In genomic region chr1:158039380-158039779, GRCh38 we compare ENCODE assay signal across 25 cellular contexts. TPM values are rescaled to one million over a fixed set of nuclear protein-coding genes. Genes with fewer than 3 reads are reported as not detected.
A peak's percentile ranks its signal among the peaks of the same experiment; 100 is the strongest.
DNase-seq lines count a peak whose midpoint lies in the region; ATAC-seq, FAIRE-seq and TF ChIP-seq lines count a peak whose summit lies in the region.
"Had no signal": no experiment of that assay in that cellular context is flagged by ENCODE, and none has a peak within 500 bp of the region (broad histone marks: within the 10 kb centered on the region; RNA-seq: fewer than 3 reads in every experiment).

No MANE protein-coding gene starts in this region.

- POLR2A ChIA-PET in H1 (lab: Charles Lee; ENCODE audit: partially characterized antibody), result interaction anchor here (0.8 to 1.5 kb wide), 5 partner anchors 10 to 50 kb away, joined by 3 to 4 read pairs (median 3); no protein-coding TSS in a partner anchor

- H3K9me3 ChIP-seq in H1 (ENCODE audit: insufficient read depth in 2 of 2, low read depth in 1 of 2, low read length in 1 of 2), result no peaks in the 10 kb centered on the region
- H3K9me3 ChIP-seq: gastrocnemius medialis, transverse colon had no signal

- no peak overlapping the region for H3K4me2 ChIP-seq in H1 (ENCODE audit: insufficient read depth in 1 of 2, low read depth in 2 of 2, low read length in 2 of 2)

- no peak overlapping the region for H3K4ac ChIP-seq in H1 (replicated peaks; ENCODE audit: insufficient read length, low read depth, low read length)

- H3K56ac ChIP-seq in H1 (replicated peaks; ENCODE audit: insufficient read length, low read depth, low read length), result no peak overlapping the region

- no peak overlapping the region for H3K18ac ChIP-seq in H1 (ENCODE audit: extremely low read depth, low read length)

- no peak overlapping the region for H4K8ac ChIP-seq in H1 (ENCODE audit: extremely low read depth, insufficient read depth, low read length)

- H2BK20ac ChIP-seq in H1 (ENCODE audit: low read length), result no peak overlapping the region

- peak; percentile 41 for DNase-seq in HT1080 (ENCODE audit: low read depth)
- no peak for DNase-seq in H1 (ENCODE audit: low read depth in 1 of 2, low spot score in 2 of 2)
- no peak for DNase-seq in mesothelial cell of epicardium (ENCODE audit: low spot score in 2 of 2, unreplicated experiment in 2 of 2)
- no peak for DNase-seq in nucleus accumbens (lab: John Stamatoyannopoulos, UW)
- DNase-seq in activated naive CD4-positive, alpha-beta T cell treated with anti-CD3 and anti-CD28 coated beads for 36 hours, result no peak
- DNase-seq in NCI-H2029 (lab: John Stamatoyannopoulos, UW), result no peak
- DNase-seq: activated CD4-positive, alpha-beta memory T cell treated with anti-CD3 and anti-CD28 coated beads, Interleukin-2, amount 10 ng/mL, durations not matched to agents 7 days and 5 days; activated effector memory CD4-positive, alpha-beta T cell treated with anti-CD3 and anti-CD28 coated beads, Interleukin-2, amount 50 U/mL, for 16 hours; activated T-cell treated with anti-CD3 and anti-CD28 coated beads for 4 hours; DMS79 treated with DMSO at 0.1 percent for 48 hours; gastrocnemius medialis; islet precursor cell; MM.1S; NCI-H1436 treated with DMSO at 0.1 percent for 48 hours; NCI-H526; T1000; transverse colon had no signal

- TF ChIP-seq EP300 in H1 (IDR thresholded peaks at IDR 0.05; ENCODE audit: borderline replicate concordance in 1 of 2, low read depth in 2 of 2, low read length in 2 of 2), result no peak

- no peak overlapping the region; the same call in 1 of the 2 replicates for H2BK15ac ChIP-seq in H1 (ENCODE audit: low read length)

- no peak overlapping the region for H2BK5ac ChIP-seq in H1 (ENCODE audit: low read depth, low read length)

- WGBS in H1 (ENCODE audit: extremely low coverage in 1 of 2, insufficient coverage in 1 of 2, insufficient read length in 1 of 2, insufficient replicate concordance in 2 of 2, low coverage in 1 of 2, low lambda C conversion rate in 2 of 2, missing lambda C conversion rate in 1 of 2), 2 experiments, result 76% methylated on average over 5 of the region's 5 CpGs; no CpG with 5 or more reads in 1 of the 2 experiments

- no peak overlapping the region for H3K23ac ChIP-seq in H1 (ENCODE audit: insufficient read length)

- intact Hi-C loops in activated naive CD4-positive, alpha-beta T cell treated with anti-CD3 and anti-CD28 coated beads for 36 hours (cut with micrococcal nuclease), result no loop called here

- no peak overlapping the region for H2BK12ac ChIP-seq in H1 (ENCODE audit: low read depth, low read length)

- H3K9me3 Mint-ChIP-seq in mesothelial cell of epicardium, result no peaks in the 10 kb centered on the region
- H3K9me3 Mint-ChIP-seq in activated naive CD4-positive, alpha-beta T cell treated with anti-CD3 and anti-CD28 coated beads for 36 hours, result no peaks in the 10 kb centered on the region
- H3K9me3 Mint-ChIP-seq: activated CD4-positive, alpha-beta memory T cell treated with anti-CD3 and anti-CD28 coated beads, Interleukin-2, amount 10 ng/mL, durations not matched to agents 7 days and 5 days; dendritic cell treated with granulocyte-macrophage colony-stimulating factor and Interleukin-4, amounts not matched to agents 40 ng/mL and 50 ng/mL, for 4 days; IgD-negative memory B cell had no signal

- H2BK120ac ChIP-seq in H1 (replicated peaks; ENCODE audit: low read depth, low read length), result no peak overlapping the region

- ATAC-seq in HG03135 (IDR thresholded peaks at IDR 0.05; ENCODE audit: unreplicated experiment), result no peak
- ATAC-seq: gastrocnemius medialis, Right ventricle myocardium inferior had no signal

- peaks cover 25% of the 10 kb centered on the region for H3K4me1 Mint-ChIP-seq in mesothelial cell of epicardium
- no peaks in the 10 kb centered on the region for H3K4me1 Mint-ChIP-seq in activated naive CD4-positive, alpha-beta T cell treated with anti-CD3 and anti-CD28 coated beads for 36 hours (ENCODE audit: low read depth)
- H3K4me1 Mint-ChIP-seq: activated CD4-positive, alpha-beta memory T cell treated with anti-CD3 and anti-CD28 coated beads, Interleukin-2, amount 10 ng/mL, durations not matched to agents 7 days and 5 days; IgD-negative memory B cell had no signal

- FAIRE-seq in H1 (lab: Jason Lieb, UNC), result no peak
- FAIRE-seq: endothelial cell of umbilical vein, H54 had no signal

- H3K79me2 ChIP-seq in ACC112 (ENCODE audit: control insufficient read depth, insufficient read depth, low read length, unreplicated experiment) (peaks cover 78% of the 10 kb centered on the region), H1 (ENCODE audit: control insufficient read depth in 1 of 2, insufficient read depth in 2 of 2, low read length in 2 of 2) (peaks cover 0 to 56% of the 10 kb centered on the region in 2 experiments; a peak in 3 of 4 replicates)

- peaks cover 4% of the 10 kb centered on the region for H3K36me3 Mint-ChIP-seq in mesothelial cell of epicardium
- no peaks in the 10 kb centered on the region for H3K36me3 Mint-ChIP-seq in activated naive CD4-positive, alpha-beta T cell treated with anti-CD3 and anti-CD28 coated beads for 36 hours (ENCODE audit: low read depth)
- H3K36me3 Mint-ChIP-seq: IgD-negative memory B cell had no signal

- H3K27me3 ChIP-seq in ACC112 (ENCODE audit: insufficient read depth, low read length) (no peaks in the 10 kb centered on the region), H1 (replicated peaks in 1 of 4; ENCODE audit: control insufficient read depth in 3 of 4, extremely low read depth in 1 of 4, insufficient read depth in 3 of 4, low read length in 3 of 4) (no peaks in the 10 kb centered on the region)
- H3K27me3 ChIP-seq: cardiac muscle cell, gastrocnemius medialis, transverse colon had no signal

- H2AFZ ChIP-seq in ACC112 (ENCODE audit: low read length, unreplicated experiment) (no peak overlapping the region), H1 (ENCODE audit: low read length) (no peak overlapping the region)

- peak overlapping the region; percentile 19; the same call in 1 of the 2 replicates for H3K4me3 ChIP-seq in ACC112 (ENCODE audit: low read depth, low read length)
- no peak overlapping the region for H3K4me3 ChIP-seq in H1 (ENCODE audit: extremely low read depth in 1 of 4, insufficient read depth in 2 of 4, low read depth in 3 of 4, low read length in 4 of 4)
- H3K4me3 ChIP-seq: cardiac muscle cell, gastrocnemius medialis, transverse colon had no signal

- H3K36me3 ChIP-seq in ACC112 (ENCODE audit: insufficient read depth, low read length) (no peaks in the 10 kb centered on the region), H1 (ENCODE audit: control insufficient read depth in 2 of 4, insufficient read depth in 4 of 4, low read length in 3 of 4) (no peaks in the 10 kb centered on the region)
- H3K36me3 ChIP-seq: cardiac muscle cell, gastrocnemius medialis, transverse colon had no signal

- CTCF ChIA-PET in H1 (lab: Charles Lee; ENCODE audit: partially characterized antibody), result interaction anchor here (1.0 to 49.0 kb wide), 12 partner anchors 13 to 85 kb away, joined by 3 to 1615 read pairs (median 7); partner anchors contain the start of gene KIRREL1
- CTCF ChIA-PET in activated naive CD4-positive, alpha-beta T cell treated with anti-CD3 and anti-CD28 coated beads for 36 hours (lab: Charles Lee), result interaction anchor here (1.5 to 4.4 kb wide), 2 partner anchors 48 to 77 kb away, joined by 4 to 17 read pairs; no protein-coding TSS in a partner anchor

- H3K14ac ChIP-seq in H1 (ENCODE audit: insufficient read length), result no peak overlapping the region

- H4K91ac ChIP-seq in H1 (replicated peaks; ENCODE audit: insufficient read length, low read length), result no peak overlapping the region

- H3K27ac Mint-ChIP-seq in mesothelial cell of epicardium, result peak overlapping the region; percentile 5
- no peak overlapping the region for H3K27ac Mint-ChIP-seq in activated naive CD4-positive, alpha-beta T cell treated with anti-CD3 and anti-CD28 coated beads for 36 hours
- H3K27ac Mint-ChIP-seq: activated CD4-positive, alpha-beta memory T cell treated with anti-CD3 and anti-CD28 coated beads, Interleukin-2, amount 10 ng/mL, durations not matched to agents 7 days and 5 days; dendritic cell treated with granulocyte-macrophage colony-stimulating factor and Interleukin-4, amounts not matched to agents 40 ng/mL and 50 ng/mL, for 4 days; IgD-negative memory B cell had no signal

- TF ChIP-seq POLR2A in H1 (IDR thresholded peaks at IDR 0.05; ENCODE audit: control extremely low read depth in 1 of 2, low read depth in 2 of 2, low read length in 2 of 2), result no peak

- peaks cover 12% of the 10 kb centered on the region for H3K79me1 ChIP-seq in H1 (ENCODE audit: low read depth, low read length)

- TF ChIP-seq RAD21 in H1 (IDR thresholded peaks at IDR 0.05 in 1 of 2, conservative IDR thresholded peaks at IDR 0.05 in 1 of 2; ENCODE audit: low read depth in 2 of 2, low read length in 2 of 2), result no peak

- peak overlapping the region; percentile 40; the same call in 1 of the 2 replicates for H2AK5ac ChIP-seq in H1 (ENCODE audit: low read depth, low read length)

- no peak overlapping the region for H4K5ac ChIP-seq in H1 (ENCODE audit: insufficient read length, low read depth, low read length)

- H4K20me1 ChIP-seq in H1 (replicated peaks in 1 of 2; ENCODE audit: control insufficient read depth in 1 of 2, insufficient read depth in 2 of 2, low read length in 2 of 2), result peaks cover 0 to 2% of the 10 kb centered on the region in 2 experiments

- no peak for TF ChIP-seq CTCF in H1 (IDR thresholded peaks at IDR 0.05; ENCODE audit: control extremely low read depth in 1 of 3, insufficient read depth in 1 of 3, low read depth in 1 of 3, low read length in 3 of 3)
- TF ChIP-seq CTCF in mesothelial cell of epicardium (IDR thresholded peaks at IDR 0.05; ENCODE audit: unreplicated experiment), result no peak

- H3K27ac ChIP-seq in ACC112 (ENCODE audit: low read depth, low read length) (peak overlapping the region; percentile 63; the same call in 1 of the 2 replicates), H1 (ENCODE audit: low read depth, low read length) (no peak overlapping the region)
- H3K27ac ChIP-seq: cardiac muscle cell, gastrocnemius medialis, transverse colon had no signal

- H3K27me3 Mint-ChIP-seq in mesothelial cell of epicardium (ENCODE audit: low read depth), result no peaks in the 10 kb centered on the region
- H3K27me3 Mint-ChIP-seq in activated naive CD4-positive, alpha-beta T cell treated with anti-CD3 and anti-CD28 coated beads for 36 hours (ENCODE audit: low read depth), result peaks cover 4% of the 10 kb centered on the region
- H3K27me3 Mint-ChIP-seq: activated CD4-positive, alpha-beta memory T cell treated with anti-CD3 and anti-CD28 coated beads, Interleukin-2, amount 10 ng/mL, durations not matched to agents 7 days and 5 days had no signal

- no peaks in the 10 kb centered on the region; the same call in 1 of the 2 replicates for H3K23me2 ChIP-seq in H1 (ENCODE audit: low read depth, low read length)

- no peak overlapping the region for H3K9ac ChIP-seq in H1 (replicated peaks in 1 of 4; ENCODE audit: extremely low read depth in 1 of 4, low read depth in 3 of 4, low read length in 3 of 4)

- H3K4me1 ChIP-seq in ACC112 (ENCODE audit: control insufficient read depth, insufficient read depth, low read length, unreplicated experiment) (peaks cover 46% of the 10 kb centered on the region), H1 (replicated peaks in 1 of 4; ENCODE audit: control insufficient read depth in 3 of 4, insufficient read depth in 4 of 4, low read length in 3 of 4) (peaks cover 6 to 15% (median 10%) of the 10 kb centered on the region in 4 experiments)
- H3K4me1 ChIP-seq: gastrocnemius medialis had no signal

- H3K4me3 Mint-ChIP-seq in mesothelial cell of epicardium, result no peak overlapping the region
- no peak overlapping the region for H3K4me3 Mint-ChIP-seq in activated naive CD4-positive, alpha-beta T cell treated with anti-CD3 and anti-CD28 coated beads for 36 hours
- H3K4me3 Mint-ChIP-seq: activated CD4-positive, alpha-beta memory T cell treated with anti-CD3 and anti-CD28 coated beads, Interleukin-2, amount 10 ng/mL, durations not matched to agents 7 days and 5 days; dendritic cell treated with granulocyte-macrophage colony-stimulating factor and Interleukin-4, amounts not matched to agents 40 ng/mL and 50 ng/mL, for 4 days; IgD-negative memory B cell had no signal

RNA-seq across cellular contexts. Expression of gene KIRREL1, which starts 45.9 kb away (rescaled TPM):
- 58.3 and 68.8 TPM in 2 replicates for total RNA-seq in HT1080 (2014; rRNA removed; shearing (Covaris generic))
- 35.1 and 39.9 TPM in 2 replicates for polyA plus RNA-seq in HT1080 (2015; cell fraction: cytosol; rRNA removed)
- 78.7 and 83.3 TPM in 2 replicates for polyA plus RNA-seq in HT1080 (2015; cell fraction: nucleus; rRNA removed)
- total RNA-seq in H1 (2021; fragmentation: NEBNext Ultra II Directional; extraction: Animal tissue kit (Norgen Biotek cat#: 25700)), result 39.0 and 41.8 TPM in 2 replicates
- polyA plus RNA-seq in H1 (2011; rRNA removed), result 14.2 and 22.9 TPM in 2 replicates
- 12.9 TPM for polyA plus RNA-seq in H1 (2011; cell fraction: cytosol; rRNA removed)
- 36.8 TPM for polyA plus RNA-seq in H1 (2011; cell fraction: nucleus; rRNA removed)
- 19.9 to 26.0 TPM (median 24.2 TPM) in 4 replicates for polyA plus RNA-seq in H1 (2012, experiment 1 of 2)
- 13.6 TPM for polyA plus RNA-seq in H1 (2012, experiment 2 of 2)
- polyA plus RNA-seq in H1 (2013, experiment 1 of 2), result 25.7 TPM
- polyA plus RNA-seq in H1 (2013, experiment 2 of 2), result 28.4 TPM
- 27.1 and 34.3 TPM in 2 replicates for polyA minus RNA-seq in H1 (2011; rRNA and poly(A)+ RNA removed)
- polyA minus RNA-seq in H1 (2011; cell fraction: cytosol; rRNA and poly(A)+ RNA removed), result 19.2 TPM
- 21.7 TPM for polyA minus RNA-seq in H1 (2011; cell fraction: nucleus; rRNA and poly(A)+ RNA removed)
- total RNA-seq in mesothelial cell of epicardium, result 178 to 189 TPM (median 180 TPM) in 3 replicates
- total RNA-seq in activated naive CD4-positive, alpha-beta T cell treated with anti-CD3 and anti-CD28 coated beads for 36 hours, result under 1 TPM in 1 of 2 experiments, not detected in 1; 0.05 TPM
- total RNA-seq: activated CD4-positive, alpha-beta memory T cell treated with anti-CD3 and anti-CD28 coated beads, Interleukin-2, amount 10 ng/mL, durations not matched to agents 7 days and 5 days had no signal
- polyA plus RNA-seq: IgD-negative memory B cell had no signal

Comparison
In these comparisons a context has a peak if more than half of its experiments do, and no peak if none do; other contexts are left out.
1. RNA of gene KIRREL1, which starts 45.9 kb away (total RNA-seq): 178 to 189 TPM in mesothelial cell of epicardium, 58.3 to 68.8 TPM in HT1080 and 39.0 to 41.8 TPM in H1; 0.05 TPM in activated naive CD4-positive, alpha-beta T cell treated with anti-CD3 and anti-CD28 coated beads for 36 hours; every median in the first group is over 10 times any median in the second.